In the genomic region with DNA sequence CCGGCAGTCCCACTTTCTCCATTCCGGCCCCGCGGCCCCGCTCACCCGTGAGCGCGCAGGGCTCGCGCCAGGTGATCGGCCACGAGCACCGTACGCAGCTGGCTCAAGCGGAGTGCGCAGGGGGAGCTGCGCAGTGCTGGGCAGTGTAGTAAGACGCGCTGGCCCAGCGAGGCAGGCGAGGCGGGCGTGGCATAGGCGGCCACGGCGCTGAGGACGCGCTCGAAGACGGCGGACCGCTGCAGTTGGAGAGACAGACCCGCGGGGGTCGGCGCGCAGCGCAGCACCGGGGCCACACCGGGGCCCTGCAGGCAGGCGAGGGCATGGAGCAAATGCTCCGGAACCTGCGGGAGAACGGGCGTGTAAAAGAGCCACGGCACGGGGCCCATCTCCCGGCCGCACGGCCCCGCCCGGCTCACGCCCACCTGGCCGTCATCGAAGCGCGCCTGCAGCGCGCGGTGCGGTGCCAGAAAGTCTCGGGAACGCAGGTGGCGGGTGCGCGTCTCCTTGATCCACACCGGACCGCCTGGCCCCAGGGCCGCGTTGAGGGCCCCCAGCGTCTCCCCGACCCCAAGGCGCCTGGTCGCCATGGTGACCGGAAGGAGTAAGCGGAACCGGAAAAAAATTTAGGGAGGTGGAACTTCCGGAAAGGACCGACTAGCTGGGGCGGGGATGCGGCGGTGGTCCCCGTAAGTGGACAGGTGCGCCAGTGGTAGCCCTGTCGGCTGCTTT, we compare ENCODE assay signal across 8 cellular contexts. TPM values are rescaled to one million over a fixed set of nuclear protein-coding genes. Genes with fewer than 3 reads are reported as not detected.
DNase-seq lines count a peak whose midpoint lies in the region; ATAC-seq, FAIRE-seq and TF ChIP-seq lines count a peak whose summit lies in the region.

A gene with protein sequence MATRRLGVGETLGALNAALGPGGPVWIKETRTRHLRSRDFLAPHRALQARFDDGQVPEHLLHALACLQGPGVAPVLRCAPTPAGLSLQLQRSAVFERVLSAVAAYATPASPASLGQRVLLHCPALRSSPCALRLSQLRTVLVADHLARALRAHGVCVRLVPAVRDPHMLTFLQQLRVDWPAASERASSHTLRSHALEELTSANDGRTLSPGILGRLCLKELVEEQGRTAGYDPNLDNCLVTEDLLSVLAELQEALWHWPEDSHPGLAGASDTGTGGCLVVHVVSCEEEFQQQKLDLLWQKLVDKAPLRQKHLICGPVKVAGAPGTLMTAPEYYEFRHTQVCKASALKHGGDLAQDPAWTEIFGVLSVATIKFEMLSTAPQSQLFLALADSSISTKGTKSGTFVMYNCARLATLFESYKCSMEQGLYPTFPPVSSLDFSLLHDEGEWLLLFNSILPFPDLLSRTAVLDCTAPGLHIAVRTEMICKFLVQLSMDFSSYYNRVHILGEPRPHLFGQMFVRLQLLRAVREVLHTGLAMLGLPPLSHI (minus strand): TSS at position 603 of the 729 bp plus-strand sequence. CDS start 16 bp downstream, at position 587.

- FAIRE-seq in A549 (lab: Jason Lieb, UNC) = no peak

- 3% methylated on average over 36 of the region's 85 CpGs for WGBS in A549 (ENCODE audit: missing lambda C conversion rate)

- CTCF ChIA-PET in A549 (lab: Yijun Ruan, JAX) = interaction anchor here (8.1 to 30.1 kb wide), 2 partner anchors 10 to 27 kb away, joined by 65 to 385 read pairs; a partner anchor contains a TSS

- DNase-seq in A549 (ENCODE audit: low read depth in 1 of 2, low spot score in 1 of 2) = peak; percentile 33 to 72
- DNase-seq in GM19238 (ENCODE audit: insufficient read length, low spot score) = peak; percentile 62
- DNase-seq in NCI-H748 treated with DMSO at 0.1 percent for 48 hours (lab: John Stamatoyannopoulos, UW) = peak; percentile 38
- peak; percentile 41 to 57 for DNase-seq in activated CD4-positive, alpha-beta T cell treated with anti-CD3 and anti-CD28 coated beads, Interleukin-2, amount 50 U/mL, for 24 hours (ENCODE audit: low read depth in 1 of 2, low spot score in 1 of 2)
- DNase-seq in dorsolateral prefrontal cortex = peak in 9 of 10 donors; percentile 47 to 82 (median 69)
- peak; percentile 70 to 90 for DNase-seq in left lung
- peak; percentile 55 for DNase-seq in stimulated activated CD4-positive, alpha-beta T cell treated with anti-CD3 and anti-CD28 coated beads, Interleukin-4, amount 100 ng/mL, for 1 hour

- H3K27ac ChIP-seq in A549 = peak within 1 kb of the TSS; percentile 83 to 93
- H3K27ac ChIP-seq in dorsolateral prefrontal cortex = peak within 1 kb of the TSS in 57 of 59 donors; percentile 0 to 89 (median 82)
- H3K27ac ChIP-seq in left lung = peak within 1 kb of the TSS; percentile 59 to 100

- TF ChIP-seq POLR2A in A549 (IDR thresholded peaks at IDR 0.05; ENCODE audit: low read length) = peak; percentile 40

- TF ChIP-seq CTCF in A549 (IDR thresholded peaks at IDR 0.05) (no peak), dorsolateral prefrontal cortex (IDR thresholded peaks at IDR 0.05 in 54 of 56, conservative IDR thresholded peaks at IDR 0.05 in 2 of 56; ENCODE audit: low read depth in 1 of 56, partially characterized antibody in 56 of 56) (peak in 8 of 56 donors; percentile 3 to 23 (median 11)), left lung (IDR thresholded peaks at IDR 0.05) (no peak)

- no peak for TF ChIP-seq RAD21 in A549 (conservative IDR thresholded peaks at IDR 0.05 in 1 of 2, IDR thresholded peaks at IDR 0.05 in 1 of 2)

- H3K9me3 ChIP-seq in A549 (no peaks in the 10 kb centered on the region), left lung (no peaks in the 10 kb centered on the region)

- POLR2A ChIA-PET in A549 (lab: Yijun Ruan, JAX) = interaction anchor here (0.5 to 3.3 kb wide), 7 partner anchors 11 to 808 kb away, joined by 3 to 26 read pairs (median 3); a partner anchor contains a TSS

- peak within 1 kb of the TSS; percentile 84 for H3K4me3 ChIP-seq in A549
- H3K4me3 ChIP-seq in dorsolateral prefrontal cortex = peak within 1 kb of the TSS; percentile 68 to 100 (median 89)
- peak within 1 kb of the TSS; percentile 88 to 97 for H3K4me3 ChIP-seq in left lung

- ATAC-seq in A549 (peak; percentile 15 to 57; a peak in 3 of 6 replicates), left lung (peak; percentile 14), HG02884 (IDR thresholded peaks at IDR 0.05; ENCODE audit: unreplicated experiment) (no peak)

- intact Hi-C loops in dorsolateral prefrontal cortex (cut with DNase I) = loop anchor here in 1 of 2 donors (5.0 kb wide), 1 partner anchor 74 kb away; a partner anchor contains a TSS
- intact Hi-C loops in left lung (cut with DNase I) = no loop called here

- peaks cover 20% of the 10 kb centered on the region for H3K4me1 ChIP-seq in A549
- H3K4me1 ChIP-seq in left lung = peaks cover 28 to 44% of the 10 kb centered on the region in 2 donors

- H3K27me3 ChIP-seq in dorsolateral prefrontal cortex = no peaks in the 10 kb centered on the region
- no peaks in the 10 kb centered on the region for H3K27me3 ChIP-seq in left lung

- no peak for TF ChIP-seq EP300 in A549 (IDR thresholded peaks at IDR 0.05)

- H3K4me2 ChIP-seq in A549 = peak within 1 kb of the TSS; percentile 73

- H3K36me3 ChIP-seq in left lung = peaks cover 0 to 40% of the 10 kb centered on the region in 2 donors

TF ChIP-seq in A549, 52 proteins besides CTCF, POLR2A, EP300 and RAD21:
- TF ChIP-seq, protein P1, sequence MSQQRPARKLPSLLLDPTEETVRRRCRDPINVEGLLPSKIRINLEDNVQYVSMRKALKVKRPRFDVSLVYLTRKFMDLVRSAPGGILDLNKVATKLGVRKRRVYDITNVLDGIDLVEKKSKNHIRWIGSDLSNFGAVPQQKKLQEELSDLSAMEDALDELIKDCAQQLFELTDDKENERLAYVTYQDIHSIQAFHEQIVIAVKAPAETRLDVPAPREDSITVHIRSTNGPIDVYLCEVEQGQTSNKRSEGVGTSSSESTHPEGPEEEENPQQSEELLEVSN (IDR thresholded peaks at IDR 0.05; ENCODE audit: borderline replicate concordance, low read depth) = peak; percentile 42; the same call in 1 of the 2 replicates
- TF ChIP-seq JUN (IDR thresholded peaks at IDR 0.05) (peak; percentile 14 to 79; a peak in 3 of 5 replicates), NR3C1 (IDR thresholded peaks at IDR 0.05) (no peak), CEBPB (IDR thresholded peaks at IDR 0.05) (no peak), PHF8 (IDR thresholded peaks at IDR 0.05; ENCODE audit: borderline replicate concordance, low read depth) (peak; percentile 73)
- TF ChIP-seq, protein P2, sequence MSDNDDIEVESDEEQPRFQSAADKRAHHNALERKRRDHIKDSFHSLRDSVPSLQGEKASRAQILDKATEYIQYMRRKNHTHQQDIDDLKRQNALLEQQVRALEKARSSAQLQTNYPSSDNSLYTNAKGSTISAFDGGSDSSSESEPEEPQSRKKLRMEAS (IDR thresholded peaks at IDR 0.05) = peak; percentile 54; the same call in 1 of the 2 replicates
- TF ChIP-seq, protein P3, sequence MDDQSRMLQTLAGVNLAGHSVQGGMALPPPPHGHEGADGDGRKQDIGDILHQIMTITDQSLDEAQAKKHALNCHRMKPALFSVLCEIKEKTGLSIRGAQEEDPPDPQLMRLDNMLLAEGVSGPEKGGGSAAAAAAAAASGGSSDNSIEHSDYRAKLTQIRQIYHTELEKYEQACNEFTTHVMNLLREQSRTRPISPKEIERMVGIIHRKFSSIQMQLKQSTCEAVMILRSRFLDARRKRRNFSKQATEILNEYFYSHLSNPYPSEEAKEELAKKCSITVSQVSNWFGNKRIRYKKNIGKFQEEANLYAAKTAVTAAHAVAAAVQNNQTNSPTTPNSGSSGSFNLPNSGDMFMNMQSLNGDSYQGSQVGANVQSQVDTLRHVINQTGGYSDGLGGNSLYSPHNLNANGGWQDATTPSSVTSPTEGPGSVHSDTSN (IDR thresholded peaks at IDR 0.05) = peak; percentile 47; the same call in 1 of the 2 replicates
- TF ChIP-seq, protein P4, sequence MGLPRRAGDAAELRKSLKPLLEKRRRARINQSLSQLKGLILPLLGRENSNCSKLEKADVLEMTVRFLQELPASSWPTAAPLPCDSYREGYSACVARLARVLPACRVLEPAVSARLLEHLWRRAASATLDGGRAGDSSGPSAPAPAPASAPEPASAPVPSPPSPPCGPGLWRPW (IDR thresholded peaks at IDR 0.05) = no peak

RNA-seq across cellular contexts. Expression of the gene that starts here (rescaled TPM):
- polyA plus RNA-seq in A549 (2011; rRNA removed) (35.8 and 47.1 TPM in 2 replicates), A549 (2017; fragmentation: RNase III; extraction: RNeasy Plus Mini Kit Qiagen cat#74134 plus additional on column Dnase treatment) (20.1 to 21.4 TPM (median 20.5 TPM) in 3 replicates)
- polyA plus RNA-seq in A549 (2012; cell fraction: cytosol; rRNA removed) = 41.1 and 49.9 TPM in 2 replicates
- 126 and 127 TPM in 2 replicates for polyA plus RNA-seq in A549 (2012; cell fraction: nucleus; rRNA removed)
- 60.7 and 76.0 TPM in 2 replicates for polyA minus RNA-seq in A549 (2011; rRNA and poly(A)+ RNA removed)
- total RNA-seq in dorsolateral prefrontal cortex (10 to 100 TPM; 12.8 to 34.8 (median 24.4) TPM), left lung (10 to 100 TPM; 23.6 to 24.5 TPM)
